In the genomic region with DNA sequence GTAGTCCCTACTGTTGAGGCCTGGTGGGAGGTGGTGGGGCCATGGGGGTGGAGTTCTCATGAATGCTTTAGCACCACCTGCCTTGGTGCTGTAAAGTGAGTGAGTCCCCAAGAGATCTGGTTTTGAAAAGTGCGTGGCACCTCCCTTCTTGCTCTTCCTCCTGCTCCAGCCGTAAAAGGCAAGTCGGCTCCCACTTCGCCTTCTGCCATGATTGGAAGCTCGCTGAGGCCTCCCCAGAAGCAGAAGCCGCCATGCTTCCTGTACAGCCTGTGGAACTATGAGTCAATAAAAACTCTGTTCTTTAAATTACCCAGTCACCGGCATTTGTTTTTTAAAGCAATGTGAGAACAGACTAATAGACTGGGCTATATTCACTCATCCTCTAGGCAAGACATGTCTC, we compare ENCODE assay signal across 18 cellular contexts.
DNase-seq lines count a peak whose midpoint lies in the region; ATAC-seq and TF ChIP-seq lines count a peak whose summit lies in the region.
"Had no signal": no experiment of that assay in that cellular context is flagged by ENCODE, and none has a peak within 500 bp of the region (broad histone marks: within the 10 kb centered on the region; RNA-seq: fewer than 3 reads in every experiment).

No MANE protein-coding gene starts in this region.

- H3K27ac Mint-ChIP-seq in CD8-positive, alpha-beta memory T cell, result peak overlapping the region; percentile 72 to 99 (median 96)
- H3K27ac Mint-ChIP-seq in activated naive CD8-positive, alpha-beta T cell treated with anti-CD3 and anti-CD28 coated beads, Interleukin-2, amount 10 ng/mL, durations not matched to agents 7 days and 5 days, result peak overlapping the region; percentile 89
- H3K27ac Mint-ChIP-seq: nephron had no signal

- H3K4me1 ChIP-seq in CD8-positive, alpha-beta memory T cell (ENCODE audit: insufficient read depth, low read length), result peaks cover 25% of the 10 kb centered on the region
- peaks cover 0 to 28% (median 16%) of the 10 kb centered on the region in 6 donors for H3K4me1 ChIP-seq in spleen
- H3K4me1 ChIP-seq: gastroesophageal sphincter had no signal

- intact Hi-C loops in spleen (cut with DNase I; ENCODE audit: low total_unique reads), result no loop called here

- no peaks in the 10 kb centered on the region for H3K36me3 ChIP-seq in CD8-positive, alpha-beta memory T cell (ENCODE audit: insufficient read depth, low read length)
- H3K36me3 ChIP-seq in spleen, result no peaks in the 10 kb centered on the region
- H3K36me3 ChIP-seq: gastroesophageal sphincter had no signal

- POLR2A ChIA-PET in CD8-positive, alpha-beta memory T cell (lab: Charles Lee), result no interaction called here
- POLR2A ChIA-PET in activated naive CD8-positive, alpha-beta T cell treated with anti-CD3 and anti-CD28 coated beads, Interleukin-2, amount 10 ng/mL, durations not matched to agents 7 days and 5 days (lab: Charles Lee), result no interaction called here

- 91 to 96% (median 93%) methylated on average over 7 of the region's 7 CpGs for WGBS in spleen, 5 donors

- ATAC-seq in activated naive CD8-positive, alpha-beta T cell treated with anti-CD3 and anti-CD28 coated beads, Interleukin-2, amount 10 ng/mL, durations not matched to agents 7 days and 5 days (ENCODE audit: low read depth), result no peak
- ATAC-seq in GM21381 (IDR thresholded peaks at IDR 0.05; ENCODE audit: unreplicated experiment), result no peak
- ATAC-seq in HG02938 (IDR thresholded peaks at IDR 0.05; ENCODE audit: unreplicated experiment), result no peak
- ATAC-seq: gastroesophageal sphincter had no signal

- H3K27me3 Mint-ChIP-seq in CD8-positive, alpha-beta memory T cell, result peaks cover 0 to 3% of the 10 kb centered on the region in 2 donors
- no peaks in the 10 kb centered on the region for H3K27me3 Mint-ChIP-seq in activated naive CD8-positive, alpha-beta T cell treated with anti-CD3 and anti-CD28 coated beads, Interleukin-2, amount 10 ng/mL, durations not matched to agents 7 days and 5 days

- no peak for TF ChIP-seq POLR2A in spleen (IDR thresholded peaks at IDR 0.05)

- peak overlapping the region; percentile 74 to 86 (median 81) for H3K4me3 Mint-ChIP-seq in CD8-positive, alpha-beta memory T cell
- H3K4me3 Mint-ChIP-seq in activated naive CD8-positive, alpha-beta T cell treated with anti-CD3 and anti-CD28 coated beads, Interleukin-2, amount 10 ng/mL, durations not matched to agents 7 days and 5 days, result peak overlapping the region; percentile 70
- H3K4me3 Mint-ChIP-seq: nephron had no signal

- peaks cover 29 to 36% (median 29%) of the 10 kb centered on the region in 3 donors for H3K4me1 Mint-ChIP-seq in CD8-positive, alpha-beta memory T cell
- H3K4me1 Mint-ChIP-seq in activated naive CD8-positive, alpha-beta T cell treated with anti-CD3 and anti-CD28 coated beads, Interleukin-2, amount 10 ng/mL, durations not matched to agents 7 days and 5 days, result peaks cover 16% of the 10 kb centered on the region

- no peaks in the 10 kb centered on the region for H3K27me3 ChIP-seq in CD8-positive, alpha-beta memory T cell (ENCODE audit: insufficient read depth, low read length, poor library complexity, severe bottlenecking)
- peaks cover 0 to 5% (median 0%) of the 10 kb centered on the region in 7 donors for H3K27me3 ChIP-seq in spleen (replicated peaks in 1 of 7)

- peaks cover 0 to 7% (median 0%) of the 10 kb centered on the region in 3 donors for H3K36me3 Mint-ChIP-seq in CD8-positive, alpha-beta memory T cell
- no peaks in the 10 kb centered on the region for H3K36me3 Mint-ChIP-seq in activated naive CD8-positive, alpha-beta T cell treated with anti-CD3 and anti-CD28 coated beads, Interleukin-2, amount 10 ng/mL, durations not matched to agents 7 days and 5 days

- peak overlapping the region; percentile 59 for H3K4me3 ChIP-seq in CD8-positive, alpha-beta memory T cell (ENCODE audit: low read length)
- peak overlapping the region in 1 of 8 donors; percentile 54 for H3K4me3 ChIP-seq in spleen
- H3K4me3 ChIP-seq: gastroesophageal sphincter had no signal

- CTCF ChIA-PET in CD8-positive, alpha-beta memory T cell (lab: Charles Lee), result interaction anchor here (1.3 to 1.4 kb wide), 2 partner anchors 9 to 35 kb away, joined by 4 to 6 read pairs; no protein-coding TSS in a partner anchor

- DNase-seq in activated CD8-positive, alpha-beta memory T cell treated with anti-CD3 and anti-CD28 coated beads for 24 hours, result peak; percentile 52
- no peak for DNase-seq in activated CD8-positive, alpha-beta memory T cell treated with anti-CD3 and anti-CD28 coated beads, Interleukin-2, amount 50 U/mL, for 48 hours
- DNase-seq in CD8-positive, alpha-beta memory T cell, result no peak
- DNase-seq in activated naive CD8-positive, alpha-beta T cell treated with anti-CD3 and anti-CD28 coated beads, Interleukin-2, amount 10 ng/mL, durations not matched to agents 7 days and 5 days, result no peak
- peak; percentile 65 for DNase-seq in spleen
- DNase-seq in RPMI8226, result no peak
- DNase-seq: ACHN; amygdala; H7; NCI-H1417; NCI-H526 treated with DMSO at 0.1 percent for 48 hours; posterior cingulate gyrus; SHP77; stimulated activated CD4-positive, alpha-beta T cell treated with anti-CD3 and anti-CD28 coated beads, Interleukin-1b, Interleukin-23, amount 100 ng/mL, for 48 hours had no signal

- TF ChIP-seq CTCF in spleen (IDR thresholded peaks at IDR 0.05 in 8 of 11, conservative IDR thresholded peaks at IDR 0.05 in 3 of 11), result no peak

- no peak overlapping the region for H3K27ac ChIP-seq in CD8-positive, alpha-beta memory T cell (ENCODE audit: low read depth, low read length)
- H3K27ac ChIP-seq in spleen, result peak overlapping the region in 7 of 8 donors; percentile 16 to 89 (median 79)
- H3K27ac ChIP-seq: gastroesophageal sphincter had no signal

- no peaks in the 10 kb centered on the region for H3K9me3 ChIP-seq in CD8-positive, alpha-beta memory T cell (ENCODE audit: low read length)
- no peaks in the 10 kb centered on the region for H3K9me3 ChIP-seq in spleen
- H3K9me3 ChIP-seq: gastroesophageal sphincter had no signal

- no peaks in the 10 kb centered on the region for H3K9me3 Mint-ChIP-seq in CD8-positive, alpha-beta memory T cell
- peaks cover 2% of the 10 kb centered on the region for H3K9me3 Mint-ChIP-seq in activated naive CD8-positive, alpha-beta T cell treated with anti-CD3 and anti-CD28 coated beads, Interleukin-2, amount 10 ng/mL, durations not matched to agents 7 days and 5 days
- H3K9me3 Mint-ChIP-seq: nephron had no signal

Comparison
In these comparisons a context has a peak if more than half of its experiments do, and no peak if none do; other contexts are left out.
1. DNase-seq: peak in activated CD8-positive, alpha-beta memory T cell treated with anti-CD3 and anti-CD28 coated beads for 24 hours (single experiment) and spleen (single experiment); none in activated CD8-positive, alpha-beta memory T cell treated with anti-CD3 and anti-CD28 coated beads, Interleukin-2, amount 50 U/mL, for 48 hours (single experiment), CD8-positive, alpha-beta memory T cell (0 of 5), activated naive CD8-positive, alpha-beta T cell treated with anti-CD3 and anti-CD28 coated beads, Interleukin-2, amount 10 ng/mL, durations not matched to agents 7 days and 5 days (single experiment) and RPMI8226 (single experiment).